Comparison of ENCODE assay signal across 1 cellular context in the genomic region with DNA sequence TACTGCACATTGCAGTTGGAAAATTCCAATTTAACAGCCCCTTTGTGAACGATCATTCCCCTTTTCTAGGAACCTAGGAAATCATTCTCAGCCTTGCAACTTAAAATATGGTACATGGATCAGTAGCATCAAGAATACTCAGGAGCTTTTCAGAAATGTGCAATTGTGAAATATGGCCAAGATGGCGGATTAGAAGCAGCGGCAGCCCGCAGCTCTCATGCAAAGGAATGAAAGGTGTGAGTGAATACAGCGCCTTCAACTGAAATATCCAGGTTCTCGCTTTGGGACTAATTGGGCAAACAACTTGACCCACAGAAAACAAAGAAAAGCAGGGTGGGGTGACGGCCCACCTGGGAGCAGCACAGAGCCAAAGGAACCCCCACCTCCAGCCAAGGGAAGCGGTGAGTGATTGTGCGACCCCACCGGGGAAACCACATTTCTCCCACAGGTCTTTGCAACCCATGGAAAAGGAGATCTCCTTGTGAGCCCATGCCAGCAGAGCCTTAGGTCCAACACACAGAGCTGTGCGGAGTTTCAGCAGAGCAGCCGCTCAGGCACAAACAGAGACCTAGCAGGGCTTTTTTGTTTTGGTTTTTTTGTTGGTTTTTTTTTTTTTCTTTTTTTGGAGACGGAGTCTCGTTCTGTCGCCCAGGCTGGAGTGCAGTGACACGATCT.
TF ChIP-seq lines count a peak whose summit lies in the region.

No MANE protein-coding gene starts in this region.

TF ChIP-seq in IMR-90, 13 proteins besides CTCF, POLR2A, EP300 and RAD21 (continued from another document):
- TF ChIP-seq RCOR1 (IDR thresholded peaks at IDR 0.05; ENCODE audit: insufficient replicate concordance, low read length) (no peak), CHD1 (IDR thresholded peaks at IDR 0.05; ENCODE audit: low read depth, low read length) (no peak), FOS (IDR thresholded peaks at IDR 0.05; ENCODE audit: low read depth, low read length) (no peak), SMC3 (IDR thresholded peaks at IDR 0.05; ENCODE audit: low read depth, low read length) (no peak)
